22 cellular contexts compared by ENCODE assay signal in the genomic region with DNA sequence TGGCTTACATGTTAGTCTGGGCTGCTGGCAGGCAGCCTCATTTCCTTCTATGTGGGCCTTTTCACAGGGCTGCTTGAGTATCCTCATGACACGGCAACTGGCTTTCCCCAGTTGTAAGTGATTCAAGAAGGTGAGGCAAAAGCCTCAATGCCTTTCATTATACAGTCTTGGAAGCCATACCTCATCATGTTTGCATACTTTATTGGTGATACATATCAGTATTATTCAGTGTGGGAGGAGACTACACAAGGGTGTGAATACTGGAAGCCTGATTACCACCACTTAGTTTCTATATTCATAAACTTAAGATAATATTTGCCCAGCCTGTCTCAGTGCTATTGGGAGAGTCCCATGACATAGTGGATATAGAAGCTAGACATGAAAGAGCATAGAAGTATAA.
DNase-seq lines count a peak whose midpoint lies in the region; ATAC-seq, FAIRE-seq and TF ChIP-seq lines count a peak whose summit lies in the region.
"Had no signal": no experiment of that assay in that cellular context is flagged by ENCODE, and none has a peak within 500 bp of the region (broad histone marks: within the 10 kb centered on the region; RNA-seq: fewer than 3 reads in every experiment).

No MANE protein-coding gene starts in this region.

- no peaks in the 10 kb centered on the region for H3K4me1 ChIP-seq in astrocyte (ENCODE audit: insufficient read depth, low read length)
- peaks cover 0 to 25% (median 4%) of the 10 kb centered on the region in 3 donors for H3K4me1 ChIP-seq in esophagus squamous epithelium
- H3K4me1 ChIP-seq: BLaER1, SJSA1 had no signal

- DNase-seq in Daoy (ENCODE audit: low read depth) (peak; percentile 17), astrocyte (ENCODE audit: low read depth) (peak; percentile 22), esophagus squamous epithelium (lab: John Stamatoyannopoulos, UW) (no peak), CD14-positive monocyte (ENCODE audit: low spot score) (no peak), HK-2 (ENCODE audit: unreplicated experiment) (no peak)
- DNase-seq: CD8-positive, alpha-beta memory T cell; DMS79 treated with DMSO at 0.1 percent for 48 hours; GM23248; HCEC 1CT; Karpas-422; MM.1S; NCI-H1105; NCI-H1694 treated with DMSO at 0.1 percent for 48 hours; NCI-H345; NCI-H748 treated with DMSO at 0.1 percent for 48 hours had no signal

- H3K27ac ChIP-seq in astrocyte (ENCODE audit: low read depth, low read length) (no peak overlapping the region), esophagus squamous epithelium (peak overlapping the region; percentile 64 to 72 (median 68))
- H3K27ac ChIP-seq: BLaER1, GM23248, SJSA1 had no signal

- H3K4me3 ChIP-seq in astrocyte (ENCODE audit: insufficient read depth, low read depth, low read length) (no peak overlapping the region), esophagus squamous epithelium (no peak overlapping the region)
- H3K4me3 ChIP-seq: BLaER1, GM23248, SJSA1 had no signal

- no peaks in the 10 kb centered on the region for H3K36me3 Mint-ChIP-seq in astrocyte (ENCODE audit: low read depth, unreplicated experiment)
- no peaks in the 10 kb centered on the region for H3K36me3 Mint-ChIP-seq in CD14-positive monocyte
- H3K36me3 Mint-ChIP-seq: CD8-positive, alpha-beta memory T cell had no signal

- no peak for FAIRE-seq in astrocyte (lab: Jason Lieb, UNC)
- FAIRE-seq: G401.6, GM12891 had no signal

- H3K27ac Mint-ChIP-seq in astrocyte (ENCODE audit: unreplicated experiment) (no peak overlapping the region), CD14-positive monocyte (no peak overlapping the region)
- H3K27ac Mint-ChIP-seq: CD8-positive, alpha-beta memory T cell had no signal

- no peak overlapping the region for H3K4me2 ChIP-seq in astrocyte (ENCODE audit: low read length)
- H3K4me2 ChIP-seq: BLaER1 had no signal

- H4K20me1 ChIP-seq in astrocyte (ENCODE audit: insufficient read depth, low read length), result no peaks in the 10 kb centered on the region
- H4K20me1 ChIP-seq: BLaER1 had no signal

- H3K4me3 Mint-ChIP-seq in astrocyte (ENCODE audit: unreplicated experiment) (no peak overlapping the region), CD14-positive monocyte (no peak overlapping the region)
- H3K4me3 Mint-ChIP-seq: CD8-positive, alpha-beta memory T cell had no signal

- 50 to 60% methylated on average over 1 of the region's 1 CpG for WGBS in esophagus squamous epithelium, 2 donors

- TF ChIP-seq CTCF in astrocyte (IDR thresholded peaks at IDR 0.05; ENCODE audit: insufficient read depth, low read depth, low read length), result no peak
- no peak for TF ChIP-seq CTCF in esophagus squamous epithelium (IDR thresholded peaks at IDR 0.05)
- no peak for TF ChIP-seq CTCF in CD14-positive monocyte (IDR thresholded peaks at IDR 0.05)

- no peaks in the 10 kb centered on the region for H3K9me3 Mint-ChIP-seq in astrocyte (ENCODE audit: unreplicated experiment)
- peaks cover 0 to 4% (median 0%) of the 10 kb centered on the region in 7 donors for H3K9me3 Mint-ChIP-seq in CD14-positive monocyte

- no peaks in the 10 kb centered on the region for H3K79me2 ChIP-seq in astrocyte (ENCODE audit: insufficient read depth, low read length)

- ATAC-seq in HG02610 (IDR thresholded peaks at IDR 0.05; ENCODE audit: unreplicated experiment) (peak; percentile 52), GM19452 (IDR thresholded peaks at IDR 0.05; ENCODE audit: unreplicated experiment) (no peak), HG02678 (IDR thresholded peaks at IDR 0.05; ENCODE audit: unreplicated experiment) (no peak)

- H3K9me3 ChIP-seq in astrocyte (ENCODE audit: insufficient read depth, low read depth, low read length) (no peaks in the 10 kb centered on the region), esophagus squamous epithelium (no peaks in the 10 kb centered on the region)
- H3K9me3 ChIP-seq: BLaER1, SJSA1 had no signal

- H3K9ac ChIP-seq in astrocyte (ENCODE audit: low read length), result no peak overlapping the region
- H3K9ac ChIP-seq: BLaER1, GM23248 had no signal

- H3K27me3 Mint-ChIP-seq in astrocyte (ENCODE audit: low read depth, unreplicated experiment) (no peaks in the 10 kb centered on the region), CD14-positive monocyte (ENCODE audit: low read depth in 3 of 3) (peaks cover 0 to 4% (median 0%) of the 10 kb centered on the region in 3 donors)

- H3K4me1 Mint-ChIP-seq in astrocyte (ENCODE audit: low read depth, unreplicated experiment) (no peaks in the 10 kb centered on the region), CD14-positive monocyte (no peaks in the 10 kb centered on the region)
- H3K4me1 Mint-ChIP-seq: CD8-positive, alpha-beta memory T cell had no signal

- H3K27me3 ChIP-seq in astrocyte (ENCODE audit: insufficient read depth, low read length) (no peaks in the 10 kb centered on the region), esophagus squamous epithelium (no peaks in the 10 kb centered on the region)
- H3K27me3 ChIP-seq: BLaER1, SJSA1 had no signal

- no peak for TF ChIP-seq POLR2A in esophagus squamous epithelium (IDR thresholded peaks at IDR 0.05)

- intact Hi-C loops in esophagus squamous epithelium (cut with DNase I), result no loop called here
- intact Hi-C loops in CD14-positive monocyte (cut with micrococcal nuclease), result no loop called here

- no peaks in the 10 kb centered on the region for H3K36me3 ChIP-seq in astrocyte (ENCODE audit: insufficient read depth, low read length)
- H3K36me3 ChIP-seq in esophagus squamous epithelium, result no peaks in the 10 kb centered on the region
- H3K36me3 ChIP-seq: BLaER1, SJSA1 had no signal

- H2AFZ ChIP-seq in astrocyte (ENCODE audit: low read depth, low read length), result no peak overlapping the region
- H2AFZ ChIP-seq: GM23248 had no signal

Comparison
In these comparisons a context has a peak if more than half of its experiments do, and no peak if none do; other contexts are left out.
1. DNase-seq: peak in Daoy (single experiment) and astrocyte (single experiment); none in esophagus squamous epithelium (single experiment), CD14-positive monocyte (single experiment) and HK-2 (single experiment).